Comparison of ENCODE assay signal across 24 cellular contexts in genomic region chr17:37182786-37183185, GRCh38.
DNase-seq lines count a peak whose midpoint lies in the region; ATAC-seq and TF ChIP-seq lines count a peak whose summit lies in the region.
"Had no signal": no experiment of that assay in that cellular context is flagged by ENCODE, and none has a peak within 500 bp of the region (broad histone marks: within the 10 kb centered on the region; RNA-seq: fewer than 3 reads in every experiment).

No MANE protein-coding gene starts in this region.

- intact Hi-C loops in Caco-2 (cut with micrococcal nuclease; ENCODE audit: unreplicated experiment) = no loop called here
- intact Hi-C loops in mucosa of descending colon (cut with DNase I, micrococcal nuclease) = no loop called here
- intact Hi-C loops in right cardiac atrium (cut with DNase I) = no loop called here

- no peak for TF ChIP-seq CTCF in astrocyte of the cerebellum (IDR thresholded peaks at IDR 0.05; ENCODE audit: low read depth, low read length, missing control alignments)
- no peak for TF ChIP-seq CTCF in fibroblast of villous mesenchyme (IDR thresholded peaks at IDR 0.05; ENCODE audit: insufficient read depth, low read depth, low read length)
- TF ChIP-seq CTCF in Caco-2 (IDR thresholded peaks at IDR 0.05; ENCODE audit: insufficient read depth in 1 of 2, low read depth in 1 of 2, low read length in 1 of 2, severe bottlenecking in 1 of 2, unreplicated experiment in 1 of 2) = no peak
- TF ChIP-seq CTCF in mucosa of descending colon (IDR thresholded peaks at IDR 0.05) = no peak

- H3K27ac ChIP-seq in ACC112 (ENCODE audit: low read depth, low read length) = no peak overlapping the region
- H3K27ac ChIP-seq in right cardiac atrium (ENCODE audit: low read length) = no peak overlapping the region
- H3K27ac ChIP-seq: gastrocnemius medialis, HL-60, sigmoid colon, upper lobe of right lung had no signal

- H3K4me1 Mint-ChIP-seq in Caco-2 (ENCODE audit: low read depth, unreplicated experiment) = no peaks in the 10 kb centered on the region
- H3K4me1 Mint-ChIP-seq: activated CD8-positive, alpha-beta memory T cell treated with anti-CD3 and anti-CD28 coated beads, Interleukin-2, amount 10 ng/mL, durations not matched to agents 7 days and 5 days; activated naive CD8-positive, alpha-beta T cell treated with anti-CD3 and anti-CD28 coated beads, Interleukin-2, amount 50 U/mL, for 24 hours; CD4-positive, CD25-positive, alpha-beta regulatory T cell had no signal

- no peak overlapping the region for H2AFZ ChIP-seq in ACC112 (ENCODE audit: low read length, unreplicated experiment)

- peaks cover 54% of the 10 kb centered on the region for H3K36me3 Mint-ChIP-seq in Caco-2 (ENCODE audit: insufficient read depth, unreplicated experiment)

- H3K36me3 ChIP-seq in ACC112 (ENCODE audit: insufficient read depth, low read length) (peaks cover 27% of the 10 kb centered on the region), Caco-2 (ENCODE audit: control insufficient read depth, insufficient read depth, low read length) (no peaks in the 10 kb centered on the region; the same call in none of the 2 replicates), mucosa of descending colon (ENCODE audit: low read depth) (no peaks in the 10 kb centered on the region)

- peak; percentile 26 for DNase-seq in HT-29 (ENCODE audit: low spot score)
- peak; percentile 16 for DNase-seq in astrocyte of the cerebellum (ENCODE audit: low read depth)
- DNase-seq in fibroblast of villous mesenchyme (ENCODE audit: low read depth) = peak; percentile 38
- no peak for DNase-seq in Caco-2
- no peak for DNase-seq in NCI-H526 (lab: John Stamatoyannopoulos, UW)
- no peak for DNase-seq in mucosa of descending colon
- DNase-seq in right cardiac atrium = no peak
- DNase-seq: activated CD8-positive, alpha-beta memory T cell treated with anti-CD3 and anti-CD28 coated beads, Interleukin-2, amount 10 ng/mL, durations not matched to agents 7 days and 5 days; activated naive CD8-positive, alpha-beta T cell treated with anti-CD3 and anti-CD28 coated beads, Interleukin-2, amount 50 U/mL, for 24 hours; CD4-positive, CD25-positive, alpha-beta regulatory T cell; gastrocnemius medialis; H9; NCI-H1417; NCI-H2171 treated with DMSO at 0.1 percent for 48 hours; NCI-H774; sigmoid colon; SK-N-SH; stimulated activated CD4-positive, alpha-beta T cell treated with anti-CD3 and anti-CD28 coated beads, Interleukin-1b, Interleukin-23, amount 100 ng/mL, for 48 hours; T1000; upper lobe of right lung had no signal

- POLR2A ChIA-PET in Caco-2 (lab: Charles Lee) = no interaction called here

- in situ Hi-C loops in astrocyte of the cerebellum (cut with HindIII; ENCODE audit: low sequenced_read_pairs) = no loop called here

- H3K27me3 Mint-ChIP-seq in Caco-2 (ENCODE audit: insufficient read depth, unreplicated experiment) = no peaks in the 10 kb centered on the region
- H3K27me3 Mint-ChIP-seq: activated CD8-positive, alpha-beta memory T cell treated with anti-CD3 and anti-CD28 coated beads, Interleukin-2, amount 10 ng/mL, durations not matched to agents 7 days and 5 days; activated naive CD8-positive, alpha-beta T cell treated with anti-CD3 and anti-CD28 coated beads, Interleukin-2, amount 50 U/mL, for 24 hours; CD4-positive, CD25-positive, alpha-beta regulatory T cell had no signal

- WGBS in right cardiac atrium = 75% methylated on average over 4 of the region's 4 CpGs

- H3K27ac Mint-ChIP-seq in Caco-2 (ENCODE audit: unreplicated experiment) = no peak overlapping the region
- H3K27ac Mint-ChIP-seq: activated CD8-positive, alpha-beta memory T cell treated with anti-CD3 and anti-CD28 coated beads, Interleukin-2, amount 10 ng/mL, durations not matched to agents 7 days and 5 days; activated naive CD8-positive, alpha-beta T cell treated with anti-CD3 and anti-CD28 coated beads, Interleukin-2, amount 50 U/mL, for 24 hours; activated T-helper 2 cell treated with anti-CD3 and anti-CD28 coated beads, Interferon-gamma antibody, Interleukin-2, Interleukin-4, amounts not matched to agents 10 μg/mL and 5 μg/mL and 100 μg/mL, durations not matched to agents 14 hours and 24 hours and 36 hours; CD4-positive, CD25-positive, alpha-beta regulatory T cell had no signal

- no peak overlapping the region for H3K4me3 Mint-ChIP-seq in Caco-2 (ENCODE audit: unreplicated experiment)
- H3K4me3 Mint-ChIP-seq: activated CD8-positive, alpha-beta memory T cell treated with anti-CD3 and anti-CD28 coated beads, Interleukin-2, amount 10 ng/mL, durations not matched to agents 7 days and 5 days; activated naive CD8-positive, alpha-beta T cell treated with anti-CD3 and anti-CD28 coated beads, Interleukin-2, amount 50 U/mL, for 24 hours; CD4-positive, CD25-positive, alpha-beta regulatory T cell; H9 had no signal

- CTCF ChIA-PET in Caco-2 (lab: Charles Lee) = no interaction called here

- H3K9me3 ChIP-seq in Caco-2 (no peaks in the 10 kb centered on the region), mucosa of descending colon (no peaks in the 10 kb centered on the region), right cardiac atrium (ENCODE audit: control insufficient read depth, low read length) (no peaks in the 10 kb centered on the region)
- H3K9me3 ChIP-seq: gastrocnemius medialis, sigmoid colon, SK-N-SH, upper lobe of right lung had no signal

- H3K79me2 ChIP-seq in ACC112 (ENCODE audit: control insufficient read depth, insufficient read depth, low read length, unreplicated experiment) = no peaks in the 10 kb centered on the region

- H3K4me3 ChIP-seq in ACC112 (ENCODE audit: low read depth, low read length) = peak overlapping the region; percentile 1; the same call in 1 of the 2 replicates
- no peak overlapping the region for H3K4me3 ChIP-seq in astrocyte of the cerebellum (ENCODE audit: low read depth, low read length)
- H3K4me3 ChIP-seq in fibroblast of villous mesenchyme (ENCODE audit: low read depth, low read length) = no peak overlapping the region
- no peak overlapping the region for H3K4me3 ChIP-seq in Caco-2 (ENCODE audit: low read depth, low read length)
- H3K4me3 ChIP-seq in mucosa of descending colon = no peak overlapping the region
- H3K4me3 ChIP-seq in right cardiac atrium (ENCODE audit: low read length) = no peak overlapping the region
- H3K4me3 ChIP-seq: gastrocnemius medialis, sigmoid colon, upper lobe of right lung had no signal

- BruUV-seq in Caco-2 (replicated peaks; lab: Mats Ljungman, UMichigan) = no TSS peak

- ATAC-seq in mucosa of descending colon = no peak
- ATAC-seq in right cardiac atrium = no peak
- ATAC-seq: activated CD8-positive, alpha-beta memory T cell treated with anti-CD3 and anti-CD28 coated beads, Interleukin-2, amount 10 ng/mL, durations not matched to agents 7 days and 5 days; activated naive CD8-positive, alpha-beta T cell treated with anti-CD3 and anti-CD28 coated beads, Interleukin-2, amount 50 U/mL, for 24 hours; gastrocnemius medialis; left lobe of liver; upper lobe of right lung had no signal

- no peaks in the 10 kb centered on the region for H3K27me3 ChIP-seq in ACC112 (ENCODE audit: insufficient read depth, low read length)
- no peaks in the 10 kb centered on the region for H3K27me3 ChIP-seq in Caco-2 (replicated peaks; ENCODE audit: control insufficient read depth, insufficient read depth, low read length)
- H3K27me3 ChIP-seq in right cardiac atrium (ENCODE audit: control insufficient read depth, insufficient read depth) = no peaks in the 10 kb centered on the region
- H3K27me3 ChIP-seq: gastrocnemius medialis, sigmoid colon, upper lobe of right lung had no signal

- H3K9me3 Mint-ChIP-seq in Caco-2 (ENCODE audit: unreplicated experiment) = no peaks in the 10 kb centered on the region
- H3K9me3 Mint-ChIP-seq: activated naive CD8-positive, alpha-beta T cell treated with anti-CD3 and anti-CD28 coated beads, Interleukin-2, amount 50 U/mL, for 24 hours; activated T-helper 2 cell treated with anti-CD3 and anti-CD28 coated beads, Interferon-gamma antibody, Interleukin-2, Interleukin-4, amounts not matched to agents 10 μg/mL and 5 μg/mL and 100 μg/mL, durations not matched to agents 14 hours and 24 hours and 36 hours; CD4-positive, CD25-positive, alpha-beta regulatory T cell; H9 had no signal

- H3K4me1 ChIP-seq in ACC112 (ENCODE audit: control insufficient read depth, insufficient read depth, low read length, unreplicated experiment) (peaks cover 35% of the 10 kb centered on the region), Caco-2 (no peaks in the 10 kb centered on the region), mucosa of descending colon (ENCODE audit: low read depth) (no peaks in the 10 kb centered on the region), right cardiac atrium (ENCODE audit: control insufficient read depth, insufficient read depth, low read length) (no peaks in the 10 kb centered on the region)
- H3K4me1 ChIP-seq: gastrocnemius medialis, sigmoid colon, upper lobe of right lung had no signal

Comparison
In these comparisons a context has a peak if more than half of its experiments do, and no peak if none do; other contexts are left out.
1. DNase-seq: peak in HT-29 (single experiment), astrocyte of the cerebellum (single experiment) and fibroblast of villous mesenchyme (single experiment); none in Caco-2 (0 of 2), NCI-H526 (0 of 2), mucosa of descending colon (0 of 3) and right cardiac atrium (0 of 3).